ENCODE assay signal across 8 cellular contexts in the genomic region with DNA sequence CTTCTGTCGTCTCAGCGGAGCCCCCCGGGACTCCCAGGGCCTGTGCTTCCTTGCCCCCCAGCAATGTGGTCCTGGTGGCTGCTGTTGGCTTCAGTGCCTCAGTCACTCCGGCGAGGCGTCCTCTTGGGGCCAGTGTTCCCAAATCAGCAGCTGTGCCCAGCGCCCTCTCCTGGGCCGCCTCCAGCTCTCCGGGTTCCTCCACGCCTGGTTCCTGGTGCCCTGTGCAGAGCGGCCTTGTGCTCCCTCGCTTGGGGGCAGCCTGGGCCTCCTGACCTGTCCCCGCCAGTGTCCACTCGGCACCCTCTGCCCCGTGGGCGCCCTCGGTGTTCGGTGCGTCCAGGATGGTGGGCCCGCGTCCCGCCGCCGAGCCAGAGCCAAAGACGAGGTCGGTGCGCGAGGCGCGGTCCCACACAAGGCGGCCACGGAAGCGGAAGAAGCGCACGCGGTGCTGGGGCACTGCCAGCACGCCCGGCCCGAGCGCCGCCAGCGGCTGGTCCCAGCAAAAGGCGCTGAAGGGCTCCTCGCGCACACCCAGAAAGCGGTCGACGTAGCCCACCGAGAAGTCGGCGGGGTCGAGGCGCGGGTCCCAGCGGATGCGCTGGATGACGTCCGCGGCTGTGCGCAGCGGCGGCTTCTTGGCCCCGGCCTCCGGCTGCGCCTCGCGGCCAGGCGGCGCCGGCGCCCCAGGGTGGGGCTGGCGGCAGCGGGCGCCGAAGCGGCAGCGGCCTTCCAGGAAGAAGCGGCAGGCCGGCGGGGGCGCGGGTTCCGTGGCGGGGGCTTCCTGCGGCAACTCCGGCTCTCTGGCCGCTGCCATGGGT. TPM values are rescaled to one million over a fixed set of nuclear protein-coding genes. Genes with fewer than 3 reads are reported as not detected.
A peak's percentile ranks its signal among the peaks of the same experiment; 100 is the strongest.
DNase-seq lines count a peak whose midpoint lies in the region; ATAC-seq and TF ChIP-seq lines count a peak whose summit lies in the region.

No MANE protein-coding gene starts in this region.

- DNase-seq in AG10803 (ENCODE audit: low read depth), result peak; percentile 63
- DNase-seq in SK-MEL-5 (ENCODE audit: low read depth, low spot score), result peak; percentile 50
- peak; percentile 89 for DNase-seq in cardiac septum (ENCODE audit: low spot score)
- peak; percentile 95 for DNase-seq in posterior vena cava (ENCODE audit: low spot score)
- no peak for DNase-seq in pons (ENCODE audit: low spot score)

- H3K4me3 ChIP-seq in AG10803 (ENCODE audit: low read length), result peak overlapping the region; percentile 65

- peak overlapping the region; percentile 72 for H3K27ac Mint-ChIP-seq in activated naive CD8-positive, alpha-beta T cell

- peak; percentile 10; the same call in 1 of the 2 replicates for TF ChIP-seq CTCF in AG10803 (conservative IDR thresholded peaks at IDR 0.05; ENCODE audit: low read length)

- H3K27me3 Mint-ChIP-seq in activated naive CD8-positive, alpha-beta T cell, result no peaks in the 10 kb centered on the region

- H3K36me3 Mint-ChIP-seq in activated naive CD8-positive, alpha-beta T cell, result no peaks in the 10 kb centered on the region

- ATAC-seq in GM18909 (IDR thresholded peaks at IDR 0.05; ENCODE audit: poor library complexity, unreplicated experiment), result peak; percentile 8
- ATAC-seq in HG03432 (IDR thresholded peaks at IDR 0.05; ENCODE audit: unreplicated experiment), result peak; percentile 15

- no peaks in the 10 kb centered on the region for H3K9me3 Mint-ChIP-seq in activated naive CD8-positive, alpha-beta T cell (ENCODE audit: low read depth)

- intact Hi-C loops in cardiac septum (cut with DNase I) (loop anchor here (1.0 kb wide), 1 partner anchor 15 kb away; no protein-coding TSS in a partner anchor), posterior vena cava (cut with DNase I) (no loop called here)

- H3K4me1 Mint-ChIP-seq in activated naive CD8-positive, alpha-beta T cell (ENCODE audit: low read depth), result peaks cover 33% of the 10 kb centered on the region

- in situ Hi-C loops in SK-MEL-5 (cut with HindIII; ENCODE audit: low pct_unique_long_range_greater_than_20kb, low sequenced_read_pairs), result no loop called here

- peak overlapping the region; percentile 69 for H3K4me3 Mint-ChIP-seq in activated naive CD8-positive, alpha-beta T cell

RNA-seq across cellular contexts. Expression of a gene that starts 0.7 kb away (rescaled TPM):
- 6.1 and 7.2 TPM in 2 replicates for total RNA-seq in SK-MEL-5 (2014; rRNA removed; shearing (Covaris generic))
- polyA plus RNA-seq in SK-MEL-5 (2015; cell fraction: cytosol; rRNA removed), result 7.9 and 9.2 TPM in 2 replicates
- 1.5 and 3.3 TPM in 2 replicates for polyA plus RNA-seq in SK-MEL-5 (2015; cell fraction: nucleus; rRNA removed)
- total RNA-seq in cardiac septum (2.9 TPM), posterior vena cava (1 to 10 TPM; 4.2 to 5.1 TPM)

RNA-seq across cellular contexts. Expression of a gene that starts 10.2 kb away (rescaled TPM):
- 0.26 and 0.43 TPM in 2 replicates for total RNA-seq in SK-MEL-5 (2014; rRNA removed; shearing (Covaris generic))
- polyA plus RNA-seq in SK-MEL-5 (2015; cell fraction: cytosol; rRNA removed), result 0.12 and 0.87 TPM in 2 replicates
- 2.2 TPM in 1 of 2 replicates, not detected in the other for polyA plus RNA-seq in SK-MEL-5 (2015; cell fraction: nucleus; rRNA removed)
- 14.2 TPM for total RNA-seq in cardiac septum
- total RNA-seq in posterior vena cava, result 10 to 100 TPM; 24.8 to 25.7 TPM

RNA-seq across cellular contexts. Expression of a gene that starts 13.9 kb away (rescaled TPM):
- total RNA-seq in SK-MEL-5 (2014; rRNA removed; shearing (Covaris generic)), result 7.8 and 8.5 TPM in 2 replicates
- polyA plus RNA-seq in SK-MEL-5 (2015; cell fraction: cytosol; rRNA removed), result 28.4 and 32.4 TPM in 2 replicates
- polyA plus RNA-seq in SK-MEL-5 (2015; cell fraction: nucleus; rRNA removed), result 426 and 471 TPM in 2 replicates
- total RNA-seq in cardiac septum (86.5 TPM), posterior vena cava (100 to 1,000 TPM; 113 to 140 TPM)

RNA-seq across cellular contexts. Expression of a gene that starts 39.7 kb away (rescaled TPM):
- total RNA-seq in SK-MEL-5 (2014; rRNA removed; shearing (Covaris generic)), result not detected in 2 replicates
- not detected in 2 replicates for polyA plus RNA-seq in SK-MEL-5 (2015; cell fraction: cytosol; rRNA removed)
- not detected in 2 replicates for polyA plus RNA-seq in SK-MEL-5 (2015; cell fraction: nucleus; rRNA removed)
- not detected for total RNA-seq in cardiac septum
- not detected for total RNA-seq in posterior vena cava

RNA-seq across cellular contexts. Expression of a gene that starts 47.7 kb away (rescaled TPM):
- 0.77 and 0.93 TPM in 2 replicates for total RNA-seq in SK-MEL-5 (2014; rRNA removed; shearing (Covaris generic))
- 1.6 and 2.6 TPM in 2 replicates for polyA plus RNA-seq in SK-MEL-5 (2015; cell fraction: cytosol; rRNA removed)
- polyA plus RNA-seq in SK-MEL-5 (2015; cell fraction: nucleus; rRNA removed), result 1.7 TPM in 1 of 2 replicates, not detected in the other
- total RNA-seq in cardiac septum, result 1.3 TPM
- 1 to 10 TPM in 1 of 2 donors, under 1 TPM in 1; 0.60 to 1.4 TPM for total RNA-seq in posterior vena cava

Comparison
In these comparisons a context has a peak if more than half of its experiments do, and no peak if none do; other contexts are left out.
1. RNA of a gene that starts 10.2 kb away (total RNA-seq): 24.8 to 25.7 TPM in posterior vena cava and 14.2 TPM in cardiac septum (single experiment); 0.26 to 0.43 TPM in SK-MEL-5; every median in the first group is over 10 times any median in the second.